ENCODE assay signal across 8 cellular contexts in the genomic region with DNA sequence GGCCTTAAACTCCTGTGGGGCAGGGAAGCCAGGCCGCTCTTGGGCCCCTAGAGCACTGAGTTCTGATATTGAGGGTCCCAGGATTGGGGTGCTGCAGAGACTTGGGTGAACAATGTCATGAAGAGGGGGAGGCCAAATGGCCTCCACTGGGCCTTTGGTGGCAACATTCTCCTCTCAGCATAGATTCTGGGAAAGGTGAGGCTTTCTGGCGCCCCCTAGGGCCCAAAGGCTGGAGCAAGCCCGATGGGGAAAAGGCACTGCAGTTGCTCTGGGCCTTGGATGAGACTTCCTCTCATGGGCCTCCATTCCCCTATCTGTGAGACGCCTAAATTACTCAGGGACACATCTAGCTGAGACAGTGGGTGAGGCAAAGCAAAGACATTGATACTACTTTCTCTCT.
A peak's percentile ranks its signal among the peaks of the same experiment; 100 is the strongest.
DNase-seq lines count a peak whose midpoint lies in the region; ATAC-seq, FAIRE-seq and TF ChIP-seq lines count a peak whose summit lies in the region.

No MANE protein-coding gene starts in this region.

- no peaks in the 10 kb centered on the region for H3K9me2 ChIP-seq in OCI-LY1 (ENCODE audit: low read depth, low read length)

- DNase-seq in COR-L47 (lab: John Stamatoyannopoulos, UW): peak; percentile 75
- DNase-seq in H54 (ENCODE audit: insufficient read length, low spot score): peak; percentile 25
- no peak for DNase-seq in chondrocyte (ENCODE audit: low spot score)
- DNase-seq in mucosa of descending colon: peak; percentile 64 to 85 (median 85)
- no peak for DNase-seq in putamen (ENCODE audit: low spot score)

- no peaks in the 10 kb centered on the region for H3K9me3 ChIP-seq in OCI-LY1 (ENCODE audit: low read length)
- no peaks in the 10 kb centered on the region for H3K9me3 ChIP-seq in mucosa of descending colon

- peaks cover 33% of the 10 kb centered on the region for H3K4me1 Mint-ChIP-seq in chondrocyte (ENCODE audit: low read depth)

- no peak overlapping the region for H3K9ac ChIP-seq in OCI-LY1 (ENCODE audit: low read length)

- ATAC-seq in mucosa of descending colon (peak; percentile 64), GM18498 (IDR thresholded peaks at IDR 0.05; ENCODE audit: unreplicated experiment) (no peak), GM18519 (IDR thresholded peaks at IDR 0.05; ENCODE audit: low FRiP score, unreplicated experiment) (no peak)

- no peak for TF ChIP-seq POLR2A in H54 (IDR thresholded peaks at IDR 0.05; ENCODE audit: low read depth, low read length)

- H3K4me3 ChIP-seq in OCI-LY1 (ENCODE audit: low read depth, low read length, poor library complexity, severe bottlenecking) (no peak overlapping the region), mucosa of descending colon (no peak overlapping the region)

- no peaks in the 10 kb centered on the region for H4K20me1 ChIP-seq in OCI-LY1 (ENCODE audit: insufficient read depth, low read length)

- H3K27me3 Mint-ChIP-seq in chondrocyte (ENCODE audit: low read depth): no peaks in the 10 kb centered on the region

- no peaks in the 10 kb centered on the region for H3K9me3 Mint-ChIP-seq in chondrocyte (ENCODE audit: low read depth)

- no peak overlapping the region for H3K4me3 Mint-ChIP-seq in chondrocyte (ENCODE audit: unreplicated experiment)

- intact Hi-C loops in mucosa of descending colon (cut with DNase I, micrococcal nuclease): no loop called here

- no peaks in the 10 kb centered on the region for H3F3A ChIP-seq in OCI-LY1 (ENCODE audit: insufficient read depth, low read length)

- H2AFZ ChIP-seq in OCI-LY1 (ENCODE audit: low read length): no peak overlapping the region

- H3K36me3 Mint-ChIP-seq in chondrocyte (ENCODE audit: low read depth): no peaks in the 10 kb centered on the region

- no peaks in the 10 kb centered on the region for H3K79me2 ChIP-seq in OCI-LY1 (ENCODE audit: insufficient read depth, low read length)

- no peak overlapping the region for H3K4me2 ChIP-seq in OCI-LY1 (ENCODE audit: low read length)

- H3K27ac Mint-ChIP-seq in chondrocyte (ENCODE audit: unreplicated experiment): no peak overlapping the region

- no peaks in the 10 kb centered on the region for H3K4me1 ChIP-seq in OCI-LY1 (ENCODE audit: insufficient read depth, low read length, severe bottlenecking)
- H3K4me1 ChIP-seq in mucosa of descending colon (ENCODE audit: low read depth): peaks cover 4% of the 10 kb centered on the region

- no peaks in the 10 kb centered on the region for H3K36me3 ChIP-seq in OCI-LY1 (ENCODE audit: insufficient read depth, low read length)
- H3K36me3 ChIP-seq in mucosa of descending colon (ENCODE audit: low read depth): no peaks in the 10 kb centered on the region

- no peak overlapping the region for H3K27ac ChIP-seq in OCI-LY1 (ENCODE audit: low read depth, low read length, poor library complexity, severe bottlenecking)

- no peak for FAIRE-seq in H54 (lab: Jason Lieb, UNC)

- H3K27me3 ChIP-seq in OCI-LY1 (ENCODE audit: insufficient read depth, low read length): no peaks in the 10 kb centered on the region; the same call in 1 of the 2 replicates

- TF ChIP-seq CTCF in OCI-LY1 (IDR thresholded peaks at IDR 0.05; ENCODE audit: low read length) (peak; percentile 77), chondrocyte (IDR thresholded peaks at IDR 0.05) (peak; percentile 72), mucosa of descending colon (IDR thresholded peaks at IDR 0.05) (peak; percentile 48)

Comparison
In these comparisons a context has a peak if more than half of its experiments do, and no peak if none do; other contexts are left out.
1. DNase-seq: peak in COR-L47 (single experiment), H54 (single experiment) and mucosa of descending colon (3 of 3); none in chondrocyte (single experiment) and putamen (single experiment).
2. Peak in every context shown above with its lines, with median percentiles within 50 percentile points of each other: CTCF ChIP-seq.